18 cellular contexts compared by ENCODE assay signal in the genomic region with DNA sequence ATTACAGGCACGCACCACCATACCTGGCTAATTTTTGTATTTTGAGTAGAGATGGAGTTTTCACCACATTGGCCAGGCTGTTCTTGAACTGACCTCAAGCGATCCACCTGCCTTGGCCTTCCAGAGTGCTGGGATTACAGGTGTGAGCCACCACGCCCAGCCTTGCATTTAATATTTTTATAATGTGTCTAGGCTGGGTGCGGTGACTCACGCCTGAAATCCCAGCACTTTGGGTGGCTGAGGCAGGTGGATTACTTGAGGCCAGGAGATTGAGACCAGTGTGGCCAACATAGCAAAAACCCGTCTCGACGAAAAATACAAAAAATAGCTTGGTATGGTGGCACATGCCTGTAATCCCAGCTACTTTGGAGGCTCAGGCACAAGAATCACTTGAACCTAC. TPM values are rescaled to one million over a fixed set of nuclear protein-coding genes. Genes with fewer than 3 reads are reported as not detected.
DNase-seq lines count a peak whose midpoint lies in the region; ATAC-seq, FAIRE-seq and TF ChIP-seq lines count a peak whose summit lies in the region.
"Had no signal": no experiment of that assay in that cellular context is flagged by ENCODE, and none has a peak within 500 bp of the region (broad histone marks: within the 10 kb centered on the region; RNA-seq: fewer than 3 reads in every experiment).

No MANE protein-coding gene starts in this region.

- H3K36me3 ChIP-seq in MG63, result peaks cover 81% of the 10 kb centered on the region
- peaks cover 76% of the 10 kb centered on the region for H3K36me3 ChIP-seq in K562 (ENCODE audit: control insufficient read depth, insufficient read depth, low read length)
- peaks cover 35% of the 10 kb centered on the region for H3K36me3 ChIP-seq in MM.1S (replicated peaks; ENCODE audit: insufficient read depth, low read length)

- intact Hi-C loops in K562 (cut with micrococcal nuclease), result no loop called here

- peaks cover 69% of the 10 kb centered on the region for H3K79me2 ChIP-seq in K562 (ENCODE audit: control insufficient read depth, insufficient read depth, low read length)
- peaks cover 61% of the 10 kb centered on the region for H3K79me2 ChIP-seq in MM.1S (ENCODE audit: low read length)

- 90% methylated on average over 7 of the region's 8 CpGs for WGBS in K562 (ENCODE audit: insufficient coverage, low coverage, missing lambda C conversion rate)

- H3K9ac ChIP-seq in K562 (ENCODE audit: insufficient read depth in 1 of 2, low read depth in 2 of 2, low read length in 2 of 2), result peak overlapping the region in 1 of 2 experiments; percentile 0; a peak in 1 of 4 replicates
- H3K9ac ChIP-seq in MM.1S (ENCODE audit: low read length), result no peak overlapping the region

- H3K9me3 Mint-ChIP-seq in activated T-cell treated with anti-CD3 and anti-CD28 coated beads, Interleukin-2, amount 50 U/mL, for 4 hours, result no peaks in the 10 kb centered on the region
- H3K9me3 Mint-ChIP-seq in T-cell, result no peaks in the 10 kb centered on the region
- H3K9me3 Mint-ChIP-seq: dendritic cell treated with granulocyte-macrophage colony-stimulating factor and Interleukin-4, amounts not matched to agents 40 ng/mL and 50 ng/mL, for 4 days had no signal

- H3K27me3 Mint-ChIP-seq in activated T-cell treated with anti-CD3 and anti-CD28 coated beads, Interleukin-2, amount 50 U/mL, for 4 hours (ENCODE audit: low read depth), result no peaks in the 10 kb centered on the region
- no peaks in the 10 kb centered on the region for H3K27me3 Mint-ChIP-seq in T-cell
- H3K27me3 Mint-ChIP-seq: dendritic cell treated with granulocyte-macrophage colony-stimulating factor and Interleukin-4, amounts not matched to agents 40 ng/mL and 50 ng/mL, for 4 days had no signal

- TF ChIP-seq POLR2A in K562 (conservative IDR thresholded peaks at IDR 0.05), result no peak

- peaks cover 61% of the 10 kb centered on the region for H3K36me3 Mint-ChIP-seq in activated T-cell treated with anti-CD3 and anti-CD28 coated beads, Interleukin-2, amount 50 U/mL, for 4 hours (ENCODE audit: insufficient read depth)
- H3K36me3 Mint-ChIP-seq in T-cell, result peaks cover 51% of the 10 kb centered on the region

- in situ Hi-C loops in K562 (cut with MboI), result no loop called here

- TF ChIP-seq RAD21 in K562 (CRISPR knock-in tag; conservative IDR thresholded peaks at IDR 0.05 in 1 of 2, IDR thresholded peaks at IDR 0.05 in 1 of 2), result no peak

- POLR2A ChIA-PET in K562 (lab: Yijun Ruan, JAX) (no interaction called here), T-cell (lab: Charles Lee) (no interaction called here)

- H3K4me1 ChIP-seq in K562 (replicated peaks in 1 of 2; ENCODE audit: control insufficient read depth in 2 of 2, insufficient read depth in 2 of 2, low read length in 2 of 2) (peaks cover 0 to 2% of the 10 kb centered on the region in 2 experiments; a peak in 3 of 5 replicates), MM.1S (ENCODE audit: low read length) (peaks cover 16% of the 10 kb centered on the region)

- H3K4me3 Mint-ChIP-seq in activated T-cell treated with anti-CD3 and anti-CD28 coated beads, Interleukin-2, amount 50 U/mL, for 4 hours, result peak overlapping the region; percentile 98
- no peak overlapping the region for H3K4me3 Mint-ChIP-seq in T-cell
- H3K4me3 Mint-ChIP-seq: dendritic cell treated with granulocyte-macrophage colony-stimulating factor and Interleukin-4, amounts not matched to agents 40 ng/mL and 50 ng/mL, for 4 days had no signal

- H2AFZ ChIP-seq in K562 (ENCODE audit: low read depth, low read length) (no peak overlapping the region), MM.1S (ENCODE audit: low read length) (no peak overlapping the region)

- no peak for FAIRE-seq in K562 (lab: Jason Lieb, UNC)
- FAIRE-seq: GM12891, H54, islet of Langerhans had no signal

- H3K4me1 Mint-ChIP-seq in activated T-cell treated with anti-CD3 and anti-CD28 coated beads, Interleukin-2, amount 50 U/mL, for 4 hours (ENCODE audit: low read depth), result peaks cover 47% of the 10 kb centered on the region
- peaks cover 41 to 61% (median 59%) of the 10 kb centered on the region in 3 donors for H3K4me1 Mint-ChIP-seq in T-cell

- H3K9me3 ChIP-seq in MG63 (no peaks in the 10 kb centered on the region; the same call in 1 of the 2 replicates), K562 (replicated peaks; ENCODE audit: control insufficient read depth, insufficient read depth, low read depth, low read length) (no peaks in the 10 kb centered on the region), MM.1S (replicated peaks; ENCODE audit: insufficient read depth, low read length) (no peaks in the 10 kb centered on the region)
- H3K9me3 ChIP-seq: sigmoid colon had no signal

- H3K4me2 ChIP-seq in K562 (ENCODE audit: insufficient read depth, low read length), result no peak overlapping the region; the same call in 1 of the 2 replicates
- no peak overlapping the region for H3K4me2 ChIP-seq in MM.1S (ENCODE audit: low read depth, low read length)

- no peak for ATAC-seq in activated T-cell treated with anti-CD3 and anti-CD28 coated beads, Interleukin-2, amount 50 U/mL, for 4 hours
- ATAC-seq in K562 (no peak), T-cell (replicated peaks in 1 of 4) (no peak)

- H3K27me3 ChIP-seq in MG63 (no peaks in the 10 kb centered on the region), K562 (ENCODE audit: control insufficient read depth in 2 of 2, insufficient read depth in 2 of 2, low read length in 2 of 2) (no peaks in the 10 kb centered on the region), MM.1S (replicated peaks; ENCODE audit: insufficient read depth, low read length) (no peaks in the 10 kb centered on the region)
- H3K27me3 ChIP-seq: sigmoid colon had no signal

- no peak overlapping the region for H3K27ac ChIP-seq in K562 (ENCODE audit: extremely low read depth, low read depth, low read length)
- H3K27ac ChIP-seq in MM.1S (ENCODE audit: low read length), result no peak overlapping the region
- H3K27ac ChIP-seq: sigmoid colon had no signal

- no peaks in the 10 kb centered on the region for H3K9me2 ChIP-seq in MM.1S (replicated peaks; ENCODE audit: insufficient read depth, low read length)

- H4K20me1 ChIP-seq in K562 (replicated peaks; ENCODE audit: control insufficient read depth, insufficient read depth, low read length), result peaks cover 38% of the 10 kb centered on the region
- H4K20me1 ChIP-seq in MM.1S (ENCODE audit: insufficient read depth, low read length), result peaks cover 16% of the 10 kb centered on the region; the same call in 1 of the 2 replicates

- peaks cover 12% of the 10 kb centered on the region; the same call in 1 of the 2 replicates for H3F3A ChIP-seq in MM.1S (ENCODE audit: insufficient read depth, low read length)

- TF ChIP-seq EP300 in K562 (IDR thresholded peaks at IDR 0.05; ENCODE audit: low read length), result no peak

- peaks cover 10% of the 10 kb centered on the region for H3K9me1 ChIP-seq in K562 (ENCODE audit: control insufficient read depth, insufficient read depth, low read length)

- H3K4me3 ChIP-seq in MG63 (peak overlapping the region; percentile 73), K562 (no peak overlapping the region), MM.1S (ENCODE audit: low read length) (no peak overlapping the region)
- H3K4me3 ChIP-seq: sigmoid colon had no signal

- no peak for DNase-seq in activated T-cell treated with anti-CD3 and anti-CD28 coated beads, Interleukin-2, amount 50 U/mL, for 4 hours
- DNase-seq in activated T-cell treated with anti-CD3 and anti-CD28 coated beads, Interleukin-2, amount 50 U/mL, for 48 hours, result no peak
- DNase-seq in MG63, result no peak
- no peak for DNase-seq in K562 (ENCODE audit: extremely low read depth in 1 of 4, low spot score in 3 of 4)
- peak; percentile 26 for DNase-seq in stimulated activated CD8-positive, alpha-beta memory T cell treated with anti-CD3 and anti-CD28 coated beads, Interleukin-4, amount 100 ng/mL, for 48 hours
- no peak for DNase-seq in HK-2 (ENCODE audit: unreplicated experiment)
- DNase-seq in T-cell, result no peak
- DNase-seq in MM.1S, result no peak
- DNase-seq: activated CD4-positive, CD25-positive, alpha-beta regulatory T cell; NCI-H1092; NCI-H82; occipital lobe; sigmoid colon; stimulated activated CD4-positive, alpha-beta T cell treated with anti-CD3 and anti-CD28 coated beads, Interleukin-4, amount 100 ng/mL, for 24 hours had no signal

- CTCF ChIA-PET in K562 (lab: Yijun Ruan, JAX; ENCODE audit: low intra/inter-chr PET ratio), result no interaction called here
- CTCF ChIA-PET in T-cell (lab: Charles Lee), result interaction anchor here in 1 of 2 donors (0.5 kb wide), 1 partner anchor 93 kb away, joined by 5 read pairs; no protein-coding TSS in a partner anchor

- H3K27ac Mint-ChIP-seq in T-cell, result no peak overlapping the region
- H3K27ac Mint-ChIP-seq: dendritic cell treated with granulocyte-macrophage colony-stimulating factor and Interleukin-4, amounts not matched to agents 40 ng/mL and 50 ng/mL, for 4 days had no signal

- TF ChIP-seq CTCF in K562 (IDR thresholded peaks at IDR 0.05 in 2 of 3, conservative IDR thresholded peaks at IDR 0.05 in 1 of 3; ENCODE audit: insufficient read depth in 2 of 3, low read depth in 1 of 3, low read length in 3 of 3) (no peak), MM.1S (IDR thresholded peaks at IDR 0.05; ENCODE audit: low read length) (no peak)

- no TSS peak for BruUV-seq in K562 (replicated peaks; lab: Mats Ljungman, UMichigan)

TF ChIP-seq in K562, 482 proteins besides CTCF, POLR2A, EP300 and RAD21 (continues in another document):
- TF ChIP-seq EHMT2 (IDR thresholded peaks at IDR 0.05), result no peak

RNA-seq across cellular contexts. Expression of a gene that starts 3.2 kb away (rescaled TPM):
- 1,000 to 10,000 TPM; 4,221 to 4,335 (median 4,249) TPM for total RNA-seq in activated T-cell treated with anti-CD3 and anti-CD28 coated beads, Interleukin-2, amount 50 U/mL, for 4 hours
- 528 and 2,080 TPM in 2 replicates for total RNA-seq in MG63 (2014; rRNA removed; shearing (Covaris generic); ENCODE audit: low replicate concordance)
- 189 and 251 TPM in 2 replicates for total RNA-seq in K562 (2011; cell fraction: chromatin; rRNA removed; ENCODE audit: low replicate concordance)
- total RNA-seq in K562 (2011; cell fraction: nucleolus; rRNA removed), result 470 and 540 TPM in 2 replicates
- total RNA-seq in K562 (2011; cell fraction: nucleoplasm; rRNA removed), result 645 and 1,259 TPM in 2 replicates
- total RNA-seq in K562 (2014; rRNA removed) (1,954 and 2,610 TPM in 2 replicates), K562 (2014; rRNA removed; fragmentation: Illumina TruSeq; extraction: Trizol) (2,970 and 2,991 TPM in 2 replicates), K562 (2015; rRNA removed; fragmentation: Illumina TruSeq; extraction: Trizol) (3,128 and 3,349 TPM in 2 replicates), K562 (2021) (2,073 and 2,273 TPM in 2 replicates), T-cell (1,000 to 10,000 TPM; 3,102 to 3,715 (median 3,468) TPM)
- polyA plus RNA-seq in K562 (2011; rRNA removed) (2,373 and 2,467 TPM in 2 replicates), K562 (2014; fragmentation: Illumina TruSeq; extraction: Trizol) (2,856 and 3,318 TPM in 2 replicates), K562 (2014; fragmentation: Nextera tagmentation; extraction: Ambion mirVana) (1,000 to 10,000 TPM; 2,078 to 2,436 TPM), K562 (2014; rRNA removed) (1,938 and 2,430 TPM in 2 replicates)
- polyA plus RNA-seq in K562 (2011; cell fraction: cytosol; rRNA removed), result 982 and 1,470 TPM in 2 replicates
- 1,025 and 1,886 TPM in 2 replicates for polyA plus RNA-seq in K562 (2011; cell fraction: nucleus; rRNA removed)
- 3,284 and 4,946 TPM in 2 replicates for polyA plus RNA-seq in K562 (2012)
- polyA minus RNA-seq in K562 (2011; rRNA and poly(A)+ RNA removed), result 655 and 700 TPM in 2 replicates
- polyA minus RNA-seq in K562 (2011; cell fraction: cytosol; rRNA and poly(A)+ RNA removed), result 685 and 976 TPM in 2 replicates
- polyA minus RNA-seq in K562 (2011; cell fraction: nucleus; rRNA and poly(A)+ RNA removed), result 201 and 409 TPM in 2 replicates
